ENCODE assay signal across 21 cellular contexts in the genomic region with DNA sequence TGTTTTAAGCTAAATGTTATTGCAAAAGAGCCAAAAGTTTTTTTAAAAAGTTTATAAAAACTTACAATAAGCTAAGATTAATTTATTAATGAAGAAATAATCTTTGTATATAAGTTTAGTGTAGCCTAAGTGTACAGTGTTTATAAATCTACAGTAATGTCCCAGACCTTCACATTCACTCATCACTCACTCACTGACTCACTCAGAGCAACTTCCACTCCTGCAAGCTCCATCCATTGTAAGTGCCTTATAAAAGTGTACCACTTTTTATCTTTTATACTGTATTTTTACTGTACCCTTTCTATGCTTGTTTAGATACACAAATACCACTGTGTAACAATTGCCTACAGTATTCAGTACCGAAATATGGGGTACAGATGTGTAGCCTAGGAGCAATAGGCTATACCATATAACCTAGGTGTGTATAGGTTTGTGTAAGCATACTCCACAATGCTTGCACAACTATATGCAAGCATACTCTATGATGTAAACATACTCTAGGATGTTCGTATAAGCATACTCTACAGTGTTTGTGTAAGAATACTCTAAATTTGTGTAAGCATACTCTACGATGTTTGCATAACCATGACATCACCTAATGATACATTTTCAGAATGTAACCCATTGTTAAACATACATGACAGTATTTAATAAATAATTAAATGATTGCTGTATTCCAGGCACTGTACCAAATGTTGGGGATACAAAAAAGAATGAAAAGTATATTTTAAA.
A peak's percentile ranks its signal among the peaks of the same experiment; 100 is the strongest.
DNase-seq lines count a peak whose midpoint lies in the region; ATAC-seq, FAIRE-seq and TF ChIP-seq lines count a peak whose summit lies in the region.
"Had no signal": no experiment of that assay in that cellular context is flagged by ENCODE, and none has a peak within 500 bp of the region (broad histone marks: within the 10 kb centered on the region; RNA-seq: fewer than 3 reads in every experiment).

No MANE protein-coding gene starts in this region.

- H3K4me2 ChIP-seq in HepG2 (ENCODE audit: low read depth, low read length) (no peak overlapping the region), IMR-90 (ENCODE audit: low read depth, low read length) (no peak overlapping the region)
- H3K4me2 ChIP-seq: BLaER1, GM23338 had no signal

- dilution Hi-C loops in IMR-90 (cut with HindIII; ENCODE audit: low sequenced_read_pairs, unreplicated experiment) = no loop called here

- H3K9me1 ChIP-seq in IMR-90 (ENCODE audit: insufficient read depth, low read length) = no peaks in the 10 kb centered on the region

- H3K79me2 ChIP-seq in HepG2 (ENCODE audit: insufficient read depth, low read length) = no peaks in the 10 kb centered on the region

- peaks cover 48% of the 10 kb centered on the region for H3K9me3 ChIP-seq in HepG2 (ENCODE audit: low read length)
- no peaks in the 10 kb centered on the region for H3K9me3 ChIP-seq in right lobe of liver
- H3K9me3 ChIP-seq in IMR-90 (ENCODE audit: control insufficient read depth, insufficient read depth, low read length) = no peaks in the 10 kb centered on the region
- H3K9me3 ChIP-seq: BLaER1 had no signal

- H4K20me1 ChIP-seq in HepG2 (ENCODE audit: insufficient read depth, low read length) = no peaks in the 10 kb centered on the region
- H4K20me1 ChIP-seq in IMR-90 (ENCODE audit: insufficient read depth, low read length) = no peaks in the 10 kb centered on the region
- H4K20me1 ChIP-seq: BLaER1 had no signal

- peak overlapping the region; percentile 93 to 94; a peak in 3 of 4 replicates for H4K8ac ChIP-seq in IMR-90 (ENCODE audit: low read depth in 2 of 2, low read length in 2 of 2)

- in situ Hi-C loops in HepG2 (cut with HindIII; ENCODE audit: extremely low pct_ligation_motif_present, low pct_unique_long_range_greater_than_20kb) = no loop called here
- in situ Hi-C loops in IMR-90 (cut with MboI; ENCODE audit: low sequenced_read_pairs) = no loop called here

- POLR2A ChIA-PET in HepG2 (lab: Yijun Ruan, JAX) (no interaction called here), IMR-90 (lab: Charles Lee; ENCODE audit: unreplicated experiment) (no interaction called here)

- H2BK120ac ChIP-seq in IMR-90 (ENCODE audit: low read depth, low read length) = peak overlapping the region; percentile 99

- 0 out of 2 replicates have a peak overlapping the region, but pooled peaks have one; percentile 27 for H2AK5ac ChIP-seq in IMR-90 (ENCODE audit: low read depth, low read length)

- no peaks in the 10 kb centered on the region for H3K79me1 ChIP-seq in IMR-90 (ENCODE audit: low read depth in 1 of 2, low read length in 2 of 2)

- H3K4me3 ChIP-seq in HepG2 (replicated peaks in 1 of 3; ENCODE audit: insufficient read depth in 1 of 3, low read depth in 2 of 3, low read length in 3 of 3) = no peak overlapping the region
- H3K4me3 ChIP-seq in right lobe of liver = no peak overlapping the region
- no peak overlapping the region for H3K4me3 ChIP-seq in IMR-90 (ENCODE audit: insufficient read depth, low read depth, low read length)
- no peak overlapping the region for H3K4me3 ChIP-seq in choroid plexus epithelial cell (ENCODE audit: low read depth, low read length)
- H3K4me3 ChIP-seq: BLaER1, GM23338 had no signal

- no peak for ATAC-seq in HepG2
- ATAC-seq in right lobe of liver = no peak
- peak; percentile 85 for ATAC-seq in IMR-90 (ENCODE audit: low read depth)
- ATAC-seq in activated CD4-positive, CD25-positive, alpha-beta regulatory T cell treated with anti-CD3 and anti-CD28 coated beads, Interleukin-2, amount 50 U/mL, for 24 hours = no peak
- ATAC-seq: GM23338, HCT116, Right ventricle myocardium inferior had no signal

- DNase-seq in HepG2 (ENCODE audit: low spot score) (no peak), right lobe of liver (no peak), IMR-90 (peak; percentile 82), choroid plexus epithelial cell (ENCODE audit: low read depth) (peak; percentile 2), cerebellar cortex (ENCODE audit: low spot score) (no peak)
- no peak for DNase-seq in activated CD8-positive, alpha-beta memory T cell treated with anti-CD3 and anti-CD28 coated beads, Interleukin-2, amount 50 U/mL, for 4 hours
- DNase-seq: CD4-positive, alpha-beta memory T cell; DMS153; KBM-7; MV-4-11; NCI-H1694 treated with DMSO at 0.1 percent for 48 hours; NCI-H2227 treated with DMSO at 0.1 percent for 48 hours; NCI-H510A treated with DMSO at 0.1 percent for 48 hours; SW 1271 had no signal

- H3K18ac ChIP-seq in IMR-90 (ENCODE audit: low read depth, low read length) = peak overlapping the region; percentile 67; the same call in 1 of the 2 replicates

- TF ChIP-seq RAD21 in HepG2 (CRISPR knock-in tag; IDR thresholded peaks at IDR 0.05) (no peak), IMR-90 (IDR thresholded peaks at IDR 0.05; ENCODE audit: low read length) (no peak)

- H2BK20ac ChIP-seq in IMR-90 (ENCODE audit: low read depth, low read length) = peak overlapping the region; percentile 57; the same call in 1 of the 2 replicates

- no peak overlapping the region for H2AK9ac ChIP-seq in IMR-90 (replicated peaks; ENCODE audit: low read depth, low read length, poor library complexity)

- H3K27me3 ChIP-seq in HepG2 (ENCODE audit: control insufficient read depth in 1 of 2, insufficient read depth in 2 of 2, low read length in 2 of 2) = no peaks in the 10 kb centered on the region
- no peaks in the 10 kb centered on the region for H3K27me3 ChIP-seq in right lobe of liver
- H3K27me3 ChIP-seq in IMR-90 (ENCODE audit: control insufficient read depth, insufficient read depth, low read length) = no peaks in the 10 kb centered on the region
- H3K27me3 ChIP-seq: BLaER1 had no signal

- intact Hi-C loops in HepG2 (cut with micrococcal nuclease; ENCODE audit: unreplicated experiment) (no loop called here), right lobe of liver (cut with DNase I) (no loop called here), IMR-90 (cut with micrococcal nuclease) (no loop called here)

- H3K23ac ChIP-seq in IMR-90 (ENCODE audit: low read depth, low read length) = peak overlapping the region; percentile 76

- TF ChIP-seq CTCF in HepG2 (CRISPR knock-in tag; IDR thresholded peaks at IDR 0.05) (no peak), right lobe of liver (IDR thresholded peaks at IDR 0.05) (no peak), IMR-90 (conservative IDR thresholded peaks at IDR 0.05; ENCODE audit: low read depth, low read length) (no peak), choroid plexus epithelial cell (conservative IDR thresholded peaks at IDR 0.05; ENCODE audit: low read depth, low read length) (no peak)

- H4K91ac ChIP-seq in IMR-90 (ENCODE audit: insufficient read depth, low read depth, low read length) = peak overlapping the region; percentile 14; the same call in 1 of the 2 replicates

- H3K27ac ChIP-seq in HepG2 (ENCODE audit: extremely low read length, insufficient read depth, low read length) = no peak overlapping the region
- H3K27ac ChIP-seq in right lobe of liver = no peak overlapping the region
- peak overlapping the region; percentile 100; the same call in 1 of the 2 replicates for H3K27ac ChIP-seq in IMR-90 (ENCODE audit: insufficient read depth, low read length)
- H3K27ac ChIP-seq: BLaER1 had no signal

- peak overlapping the region; percentile 100 for H2BK5ac ChIP-seq in IMR-90 (ENCODE audit: low read depth, low read length, poor library complexity, severe bottlenecking)

- WGBS in HepG2 (ENCODE audit: low lambda C conversion rate) = 0% methylated on average over 3 of the region's 3 CpGs
- WGBS in right lobe of liver (ENCODE audit: insufficient coverage, low coverage, low lambda C conversion rate, missing lambda C conversion rate) = 52% methylated on average over 3 of the region's 3 CpGs
- WGBS in IMR-90 (ENCODE audit: extremely low coverage in 2 of 2, insufficient read length in 1 of 2), 2 experiments = no CpG with 5 or more reads among the region's 3 CpGs

- CTCF ChIA-PET in HepG2 (lab: Yijun Ruan, JAX; ENCODE audit: low intra/inter-chr PET ratio, low total read pairs) = no interaction called here
- CTCF ChIA-PET in IMR-90 (lab: Yijun Ruan, JAX) = no interaction called here

- peak overlapping the region; percentile 4; the same call in 1 of the 3 replicates for H2BK15ac ChIP-seq in IMR-90 (ENCODE audit: low read depth, low read length)

- no peak overlapping the region for H3K14ac ChIP-seq in IMR-90 (replicated peaks; ENCODE audit: low read depth, low read length)

- H3K9ac ChIP-seq in HepG2 (ENCODE audit: insufficient read depth, low read depth, low read length) = no peak overlapping the region
- H3K9ac ChIP-seq in IMR-90 (ENCODE audit: low read depth, low read length) = no peak overlapping the region
- H3K9ac ChIP-seq: BLaER1 had no signal

- H3K56ac ChIP-seq in IMR-90 (ENCODE audit: extremely low read depth, insufficient read depth, low read length) = peak overlapping the region; percentile 96; the same call in 1 of the 2 replicates

- peak overlapping the region; percentile 53; the same call in 1 of the 2 replicates for H4K5ac ChIP-seq in IMR-90 (ENCODE audit: low read depth, low read length)

- TF ChIP-seq POLR2A in HepG2 (IDR thresholded peaks at IDR 0.05; ENCODE audit: insufficient read depth in 1 of 2, low read depth in 2 of 2, low read length in 2 of 2) (no peak), right lobe of liver (IDR thresholded peaks at IDR 0.05) (no peak), IMR-90 (IDR thresholded peaks at IDR 0.05; ENCODE audit: low read depth, low read length) (no peak)

- TF ChIP-seq EP300 in HepG2 (IDR thresholded peaks at IDR 0.05; ENCODE audit: low read depth in 2 of 2, low read length in 2 of 2) (no peak), HepG2 (CRISPR knock-in tag; IDR thresholded peaks at IDR 0.05; ENCODE audit: borderline replicate concordance) (no peak)

- no peak overlapping the region for H2AFZ ChIP-seq in HepG2 (ENCODE audit: low read length)
- no peak overlapping the region for H2AFZ ChIP-seq in IMR-90 (replicated peaks; ENCODE audit: low read length, poor library complexity)
- H2AFZ ChIP-seq: GM23338 had no signal

- H3K36me3 ChIP-seq in HepG2 (replicated peaks in 1 of 2; ENCODE audit: control insufficient read depth in 1 of 2, insufficient read depth in 2 of 2, low read length in 2 of 2) (no peaks in the 10 kb centered on the region), right lobe of liver (no peaks in the 10 kb centered on the region), IMR-90 (ENCODE audit: control insufficient read depth, insufficient read depth, low read length) (no peaks in the 10 kb centered on the region)
- H3K36me3 ChIP-seq: BLaER1 had no signal

- FAIRE-seq in HepG2 (lab: Jason Lieb, UNC) = no peak
- FAIRE-seq: A204.1, RCC 7860 had no signal

- H3K4me1 ChIP-seq in HepG2 (ENCODE audit: insufficient read depth, low read length) (no peaks in the 10 kb centered on the region), right lobe of liver (no peaks in the 10 kb centered on the region), IMR-90 (ENCODE audit: control insufficient read depth, insufficient read depth, low read length) (peaks cover 2% of the 10 kb centered on the region)
- H3K4me1 ChIP-seq: BLaER1 had no signal

- H3K4ac ChIP-seq in IMR-90 (ENCODE audit: low read depth, low read length) = peak overlapping the region; percentile 98; the same call in 1 of the 2 replicates

- no TSS peak for BruUV-seq in HepG2 (replicated peaks; lab: Mats Ljungman, UMichigan)
- BruUV-seq in IMR-90 (replicated peaks; lab: Mats Ljungman, UMichigan) = no TSS peak

TF ChIP-seq in IMR-90, 13 proteins besides CTCF, POLR2A, EP300 and RAD21 (continues in another document):
- TF ChIP-seq MAFK (IDR thresholded peaks at IDR 0.05; ENCODE audit: low read depth, low read length) (no peak), SMC3 (IDR thresholded peaks at IDR 0.05; ENCODE audit: low read depth, low read length) (no peak), BHLHE40 (IDR thresholded peaks at IDR 0.05; ENCODE audit: low read depth, low read length) (no peak)

Comparison
In these comparisons a context has a peak if more than half of its experiments do, and no peak if none do; other contexts are left out.
1. DNase-seq: peak in IMR-90 (single experiment) and choroid plexus epithelial cell (single experiment); none in HepG2 (single experiment), right lobe of liver (0 of 3), activated CD8-positive, alpha-beta memory T cell treated with anti-CD3 and anti-CD28 coated beads, Interleukin-2, amount 50 U/mL, for 4 hours (single experiment) and cerebellar cortex (single experiment).